ENCODE assay signal across 2 cellular contexts in the genomic region with DNA sequence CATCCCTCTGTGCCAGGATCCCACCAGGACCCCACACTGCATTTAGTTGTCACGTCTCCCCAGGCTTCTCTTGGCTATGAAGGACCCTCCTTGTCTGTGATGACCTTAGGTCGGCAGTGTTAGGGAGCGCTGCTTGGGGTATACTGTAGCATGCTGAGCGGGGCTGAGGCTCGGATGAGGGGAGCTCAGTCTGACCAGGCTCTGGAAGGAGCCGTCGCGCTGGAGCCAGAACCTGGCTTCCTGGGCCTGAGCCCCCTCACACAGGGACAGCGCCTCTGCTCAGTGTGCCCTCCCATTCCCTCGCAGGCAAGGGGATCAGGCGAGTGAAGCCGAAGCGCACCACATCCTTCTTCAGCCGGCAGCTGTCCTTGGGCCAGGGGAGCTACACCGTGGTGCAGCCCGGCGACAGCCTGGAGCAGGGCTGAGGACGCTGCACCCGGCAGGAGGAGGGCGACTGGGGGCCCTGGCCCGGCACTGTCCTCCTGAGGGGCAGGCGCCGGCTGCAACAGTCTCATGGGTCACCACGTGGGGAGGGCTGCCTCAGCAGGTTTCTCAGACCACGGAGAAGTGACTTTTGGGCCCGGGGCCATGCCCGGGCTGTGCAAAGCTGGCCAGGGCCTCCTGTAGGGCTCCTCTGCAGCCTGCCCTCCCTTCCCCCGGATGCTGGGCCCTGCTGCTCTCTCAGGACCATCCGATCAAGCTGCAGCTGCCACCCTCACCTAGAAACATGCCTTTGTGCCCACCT.
TF ChIP-seq lines count a peak whose summit lies in the region.

No MANE protein-coding gene starts in this region.

TF ChIP-seq in WTC11, 78 proteins besides CTCF, POLR2A, EP300 and RAD21 (continues in another document):
- TF ChIP-seq, protein P1, sequence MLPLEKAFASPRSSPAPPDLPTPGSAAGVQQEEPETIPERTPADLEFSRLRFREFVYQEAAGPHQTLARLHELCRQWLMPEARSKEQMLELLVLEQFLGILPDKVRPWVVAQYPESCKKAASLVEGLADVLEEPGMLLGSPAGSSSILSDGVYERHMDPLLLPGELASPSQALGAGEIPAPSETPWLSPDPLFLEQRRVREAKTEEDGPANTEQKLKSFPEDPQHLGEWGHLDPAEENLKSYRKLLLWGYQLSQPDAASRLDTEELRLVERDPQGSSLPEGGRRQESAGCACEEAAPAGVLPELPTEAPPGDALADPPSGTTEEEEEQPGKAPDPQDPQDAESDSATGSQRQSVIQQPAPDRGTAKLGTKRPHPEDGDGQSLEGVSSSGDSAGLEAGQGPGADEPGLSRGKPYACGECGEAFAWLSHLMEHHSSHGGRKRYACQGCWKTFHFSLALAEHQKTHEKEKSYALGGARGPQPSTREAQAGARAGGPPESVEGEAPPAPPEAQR (CRISPR knock-in tag; IDR thresholded peaks at IDR 0.05), result no peak
- TF ChIP-seq, protein P2, sequence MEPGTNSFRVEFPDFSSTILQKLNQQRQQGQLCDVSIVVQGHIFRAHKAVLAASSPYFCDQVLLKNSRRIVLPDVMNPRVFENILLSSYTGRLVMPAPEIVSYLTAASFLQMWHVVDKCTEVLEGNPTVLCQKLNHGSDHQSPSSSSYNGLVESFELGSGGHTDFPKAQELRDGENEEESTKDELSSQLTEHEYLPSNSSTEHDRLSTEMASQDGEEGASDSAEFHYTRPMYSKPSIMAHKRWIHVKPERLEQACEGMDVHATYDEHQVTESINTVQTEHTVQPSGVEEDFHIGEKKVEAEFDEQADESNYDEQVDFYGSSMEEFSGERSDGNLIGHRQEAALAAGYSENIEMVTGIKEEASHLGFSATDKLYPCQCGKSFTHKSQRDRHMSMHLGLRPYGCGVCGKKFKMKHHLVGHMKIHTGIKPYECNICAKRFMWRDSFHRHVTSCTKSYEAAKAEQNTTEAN (CRISPR knock-in tag; IDR thresholded peaks at IDR 0.05), result no peak
- TF ChIP-seq, protein P3, sequence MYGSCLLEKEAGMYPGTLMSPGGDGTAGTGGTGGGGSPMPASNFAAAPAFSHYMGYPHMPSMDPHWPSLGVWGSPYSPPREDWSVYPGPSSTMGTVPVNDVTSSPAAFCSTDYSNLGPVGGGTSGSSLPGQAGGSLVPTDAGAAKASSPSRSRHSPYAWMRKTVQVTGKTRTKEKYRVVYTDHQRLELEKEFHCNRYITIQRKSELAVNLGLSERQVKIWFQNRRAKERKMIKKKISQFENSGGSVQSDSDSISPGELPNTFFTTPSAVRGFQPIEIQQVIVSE (CRISPR knock-in tag; IDR thresholded peaks at IDR 0.05; ENCODE audit: borderline replicate concordance), result no peak
- no peak for TF ChIP-seq TEAD4 (CRISPR knock-in tag; IDR thresholded peaks at IDR 0.05)
- TF ChIP-seq NR2C2 (CRISPR knock-in tag; IDR thresholded peaks at IDR 0.05), result no peak
- TF ChIP-seq SMAD3 (CRISPR knock-in tag; IDR thresholded peaks at IDR 0.05; ENCODE audit: borderline replicate concordance), result no peak
- TF ChIP-seq RELA (CRISPR knock-in tag; IDR thresholded peaks at IDR 0.05; ENCODE audit: borderline replicate concordance), result no peak
- TF ChIP-seq, protein P4, sequence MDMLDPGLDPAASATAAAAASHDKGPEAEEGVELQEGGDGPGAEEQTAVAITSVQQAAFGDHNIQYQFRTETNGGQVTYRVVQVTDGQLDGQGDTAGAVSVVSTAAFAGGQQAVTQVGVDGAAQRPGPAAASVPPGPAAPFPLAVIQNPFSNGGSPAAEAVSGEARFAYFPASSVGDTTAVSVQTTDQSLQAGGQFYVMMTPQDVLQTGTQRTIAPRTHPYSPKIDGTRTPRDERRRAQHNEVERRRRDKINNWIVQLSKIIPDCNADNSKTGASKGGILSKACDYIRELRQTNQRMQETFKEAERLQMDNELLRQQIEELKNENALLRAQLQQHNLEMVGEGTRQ (CRISPR knock-in tag; IDR thresholded peaks at IDR 0.05), result no peak
- TF ChIP-seq NFE2L1 (CRISPR knock-in tag; IDR thresholded peaks at IDR 0.05), result no peak
- TF ChIP-seq, protein P5, sequence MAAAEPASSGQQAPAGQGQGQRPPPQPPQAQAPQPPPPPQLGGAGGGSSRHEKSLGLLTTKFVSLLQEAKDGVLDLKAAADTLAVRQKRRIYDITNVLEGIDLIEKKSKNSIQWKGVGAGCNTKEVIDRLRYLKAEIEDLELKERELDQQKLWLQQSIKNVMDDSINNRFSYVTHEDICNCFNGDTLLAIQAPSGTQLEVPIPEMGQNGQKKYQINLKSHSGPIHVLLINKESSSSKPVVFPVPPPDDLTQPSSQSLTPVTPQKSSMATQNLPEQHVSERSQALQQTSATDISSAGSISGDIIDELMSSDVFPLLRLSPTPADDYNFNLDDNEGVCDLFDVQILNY (CRISPR knock-in tag; IDR thresholded peaks at IDR 0.05), result no peak
- TF ChIP-seq, protein P6, sequence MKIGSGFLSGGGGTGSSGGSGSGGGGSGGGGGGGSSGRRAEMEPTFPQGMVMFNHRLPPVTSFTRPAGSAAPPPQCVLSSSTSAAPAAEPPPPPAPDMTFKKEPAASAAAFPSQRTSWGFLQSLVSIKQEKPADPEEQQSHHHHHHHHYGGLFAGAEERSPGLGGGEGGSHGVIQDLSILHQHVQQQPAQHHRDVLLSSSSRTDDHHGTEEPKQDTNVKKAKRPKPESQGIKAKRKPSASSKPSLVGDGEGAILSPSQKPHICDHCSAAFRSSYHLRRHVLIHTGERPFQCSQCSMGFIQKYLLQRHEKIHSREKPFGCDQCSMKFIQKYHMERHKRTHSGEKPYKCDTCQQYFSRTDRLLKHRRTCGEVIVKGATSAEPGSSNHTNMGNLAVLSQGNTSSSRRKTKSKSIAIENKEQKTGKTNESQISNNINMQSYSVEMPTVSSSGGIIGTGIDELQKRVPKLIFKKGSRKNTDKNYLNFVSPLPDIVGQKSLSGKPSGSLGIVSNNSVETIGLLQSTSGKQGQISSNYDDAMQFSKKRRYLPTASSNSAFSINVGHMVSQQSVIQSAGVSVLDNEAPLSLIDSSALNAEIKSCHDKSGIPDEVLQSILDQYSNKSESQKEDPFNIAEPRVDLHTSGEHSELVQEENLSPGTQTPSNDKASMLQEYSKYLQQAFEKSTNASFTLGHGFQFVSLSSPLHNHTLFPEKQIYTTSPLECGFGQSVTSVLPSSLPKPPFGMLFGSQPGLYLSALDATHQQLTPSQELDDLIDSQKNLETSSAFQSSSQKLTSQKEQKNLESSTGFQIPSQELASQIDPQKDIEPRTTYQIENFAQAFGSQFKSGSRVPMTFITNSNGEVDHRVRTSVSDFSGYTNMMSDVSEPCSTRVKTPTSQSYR (CRISPR knock-in tag; IDR thresholded peaks at IDR 0.05), result no peak
- TF ChIP-seq FOXP1 (CRISPR knock-in tag; IDR thresholded peaks at IDR 0.05; ENCODE audit: borderline replicate concordance), result no peak

TF ChIP-seq in HepG2, 621 proteins besides CTCF, POLR2A, EP300 and RAD21:
- TF ChIP-seq ZNF510 (CRISPR knock-in tag; IDR thresholded peaks at IDR 0.05; ENCODE audit: low read depth) (no peak), AGO2 (optimal IDR thresholded peaks at IDR 0.05; ENCODE audit: low read depth, low read length) (peak; percentile 59)
